In the genomic region with DNA sequence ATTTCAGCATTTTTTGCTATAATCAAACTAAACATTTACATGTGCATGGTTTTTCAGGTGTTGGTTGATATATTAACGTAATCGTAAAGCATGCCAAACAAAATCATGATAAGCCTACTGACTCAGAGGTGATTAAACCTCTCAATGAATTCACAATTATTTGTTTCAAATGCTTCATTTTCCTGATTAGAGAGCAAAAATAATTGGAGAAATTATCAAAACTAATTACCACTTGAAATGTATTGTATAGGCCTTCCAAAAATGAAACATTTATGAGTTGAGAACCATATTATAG, we compare ENCODE assay signal across 23 cellular contexts.
"Had no signal": no experiment of that assay in that cellular context is flagged by ENCODE, and none has a peak within 500 bp of the region (broad histone marks: within the 10 kb centered on the region; RNA-seq: fewer than 3 reads in every experiment).

No MANE protein-coding gene starts in this region.

- H3K36me3 ChIP-seq: left lung, lower lobe of right lung, suprapubic skin, thoracic aorta, tibial artery, upper lobe of right lung had no signal

- FAIRE-seq: kidney had no signal

- H3K27ac ChIP-seq: hepatocyte, left lung, lower lobe of right lung, skin epidermis, suprapubic skin, thoracic aorta, tibial artery, upper lobe of right lung had no signal

- H3K9me3 ChIP-seq: left lung, lower lobe of right lung, suprapubic skin, thoracic aorta, tibial artery, upper lobe of right lung had no signal

- DNase-seq: kidney; left colon; left lung; lower lobe of right lung; mammary epithelial cell; mesenchymal stem cell; naive thymus-derived CD8-positive, alpha-beta T cell; nucleus accumbens; right cardiac atrium; stimulated activated CD4-positive, alpha-beta T cell treated with anti-CD3 and anti-CD28 coated beads, Interleukin-12 subunit alpha, Interleukin-12 subunit beta, amount 100 ng/mL, for 4 hours; stimulated activated CD4-positive, alpha-beta T cell treated with anti-CD3 and anti-CD28 coated beads, Interleukin-15, amount 100 ng/mL, for 24 hours; stimulated activated CD4-positive, alpha-beta T cell treated with anti-CD3 and anti-CD28 coated beads, Interleukin-2, amount 100 ng/mL, for 24 hours; stimulated activated CD4-positive, alpha-beta T cell treated with anti-CD3 and anti-CD28 coated beads, Interleukin-4, amount 100 ng/mL, for 1 hour; stimulated activated naive B cell treated with anti-CD40 and anti-IgM and Interleukin-4, amounts not matched to agents 10 μg/mL and 1 μg/mL and 100 μg/mL, for 72 hours; stimulated activated naive CD8-positive, alpha-beta T cell treated with anti-CD3 and anti-CD28 coated beads, Interleukin-15, Interleukin-2, amounts not matched to agents 100 U/mL and 50 U/mL, for 24 hours; tibial artery; trophoblast cell; upper lobe of right lung had no signal

- H3K4me3 ChIP-seq: hepatocyte, left lung, lower lobe of right lung, skin epidermis, suprapubic skin, thoracic aorta, tibial artery, upper lobe of right lung had no signal

- H3K4me2 ChIP-seq: hepatocyte had no signal

- H3K27me3 ChIP-seq: hepatocyte, left lung, suprapubic skin, tibial artery, upper lobe of right lung had no signal

- H3K4me1 ChIP-seq: left lung, lower lobe of right lung, tibial artery, upper lobe of right lung had no signal

- ATAC-seq: left colon; left lung; lower lobe of right lung; naive thymus-derived CD8-positive, alpha-beta T cell; right cardiac atrium; sciatic nerve; stimulated activated naive B cell treated with anti-CD40 and anti-IgM and Interleukin-4, amounts not matched to agents 10 μg/mL and 1 μg/mL and 100 μg/mL, for 72 hours; stimulated activated naive CD8-positive, alpha-beta T cell treated with anti-CD3 and anti-CD28 coated beads, Interleukin-15, Interleukin-2, amounts not matched to agents 100 U/mL and 50 U/mL, for 24 hours; upper lobe of right lung had no signal

- H3K79me2 ChIP-seq: hepatocyte had no signal

- H2AFZ ChIP-seq: hepatocyte had no signal
